24 cellular contexts compared by ENCODE assay signal in the genomic region with DNA sequence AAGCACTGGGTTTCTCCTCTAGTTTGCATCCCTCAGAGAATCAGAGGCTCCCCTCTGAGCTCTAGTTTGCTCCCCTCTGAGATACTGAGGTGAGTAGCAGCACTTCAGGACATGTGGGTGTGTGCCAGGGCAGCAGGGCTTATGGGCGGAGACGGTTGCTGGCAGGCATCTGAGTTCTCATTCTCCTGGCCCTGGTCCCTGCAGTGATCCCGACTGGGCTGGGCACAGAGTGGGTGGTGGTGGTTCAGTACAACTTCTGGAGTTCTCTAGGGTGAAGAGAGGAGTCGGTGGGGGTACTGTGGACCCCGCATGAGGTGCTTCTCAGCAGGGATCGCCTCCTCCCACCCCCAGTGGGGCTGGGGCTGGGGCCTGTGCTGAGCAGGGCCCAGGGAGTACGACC. TPM values are rescaled to one million over a fixed set of nuclear protein-coding genes. Genes with fewer than 3 reads are reported as not detected.
DNase-seq lines count a peak whose midpoint lies in the region; ATAC-seq and TF ChIP-seq lines count a peak whose summit lies in the region.
"Had no signal": no experiment of that assay in that cellular context is flagged by ENCODE, and none has a peak within 500 bp of the region (broad histone marks: within the 10 kb centered on the region; RNA-seq: fewer than 3 reads in every experiment).

No MANE protein-coding gene starts in this region.

- H3K36me3 Mint-ChIP-seq in endodermal cell (ENCODE audit: low read depth) = peaks cover 49% of the 10 kb centered on the region
- peaks cover 53 to 71% of the 10 kb centered on the region in 2 donors for H3K36me3 Mint-ChIP-seq in CD4-positive, alpha-beta memory T cell

- H3K27ac Mint-ChIP-seq in endodermal cell = no peak overlapping the region
- peak overlapping the region in 2 of 7 donors; percentile 48 to 60 for H3K27ac Mint-ChIP-seq in CD4-positive, alpha-beta memory T cell
- H3K27ac Mint-ChIP-seq: GM23338; T-helper 2 cell treated with Interferon-gamma antibody and Interleukin-4, amounts not matched to agents 5 μg/mL and 100 μg/mL, for 36 hours had no signal

- H3K4me1 ChIP-seq in endodermal cell (ENCODE audit: control insufficient read depth, insufficient read depth, low read length) = no peaks in the 10 kb centered on the region
- H3K4me1 ChIP-seq in right lobe of liver = no peaks in the 10 kb centered on the region
- no peaks in the 10 kb centered on the region for H3K4me1 ChIP-seq in thyroid gland
- no peaks in the 10 kb centered on the region for H3K4me1 ChIP-seq in CD4-positive, alpha-beta memory T cell (ENCODE audit: insufficient read depth, low read length)
- H3K4me1 ChIP-seq: Caco-2, foreskin keratinocyte had no signal

- CTCF ChIA-PET in CD4-positive, alpha-beta memory T cell (lab: Charles Lee; ENCODE audit: partially characterized antibody) = interaction anchor here (1.1 to 1.8 kb wide), 2 partner anchors 52 to 192 kb away, joined by 3 to 4 read pairs; no protein-coding TSS in a partner anchor

- H3K27me3 Mint-ChIP-seq in endodermal cell (ENCODE audit: insufficient read depth) = no peaks in the 10 kb centered on the region
- H3K27me3 Mint-ChIP-seq in CD4-positive, alpha-beta memory T cell = no peaks in the 10 kb centered on the region
- H3K27me3 Mint-ChIP-seq: activated T-cell treated with anti-CD3 and anti-CD28 coated beads, Interleukin-2, amount 50 U/mL, for 24 hours had no signal

- no peaks in the 10 kb centered on the region for H3K27me3 ChIP-seq in endodermal cell (ENCODE audit: control insufficient read depth, insufficient read depth, low read length, poor library complexity, severe bottlenecking)
- H3K27me3 ChIP-seq in right lobe of liver = no peaks in the 10 kb centered on the region
- no peaks in the 10 kb centered on the region for H3K27me3 ChIP-seq in thyroid gland
- no peaks in the 10 kb centered on the region for H3K27me3 ChIP-seq in CD4-positive, alpha-beta memory T cell (ENCODE audit: insufficient read depth, low read length)
- H3K27me3 ChIP-seq: foreskin keratinocyte, hepatocyte had no signal

- peak; percentile 35 to 87 (median 50) for ATAC-seq in right lobe of liver
- ATAC-seq in HG03571 (IDR thresholded peaks at IDR 0.05; ENCODE audit: unreplicated experiment) = no peak
- ATAC-seq: foreskin keratinocyte, GM23338, WTC11 had no signal

- no peak overlapping the region for H3K27ac ChIP-seq in endodermal cell (ENCODE audit: low read depth, low read length)
- no peak overlapping the region for H3K27ac ChIP-seq in right lobe of liver
- H3K27ac ChIP-seq in thyroid gland = no peak overlapping the region
- no peak overlapping the region for H3K27ac ChIP-seq in CD4-positive, alpha-beta memory T cell (ENCODE audit: low read depth, low read length)
- H3K27ac ChIP-seq: epithelial cell of prostate, foreskin keratinocyte, hepatocyte had no signal

- no peak for TF ChIP-seq POLR2A in right lobe of liver (IDR thresholded peaks at IDR 0.05)
- TF ChIP-seq POLR2A in thyroid gland (IDR thresholded peaks at IDR 0.05) = no peak

- H3K4me1 Mint-ChIP-seq in endodermal cell = no peaks in the 10 kb centered on the region
- H3K4me1 Mint-ChIP-seq in CD4-positive, alpha-beta memory T cell = no peaks in the 10 kb centered on the region
- H3K4me1 Mint-ChIP-seq: GM23338, WTC11 had no signal

- TF ChIP-seq CTCF in endodermal cell (conservative IDR thresholded peaks at IDR 0.05) = no peak
- TF ChIP-seq CTCF in right lobe of liver (IDR thresholded peaks at IDR 0.05) = no peak
- TF ChIP-seq CTCF in thyroid gland (IDR thresholded peaks at IDR 0.05) = no peak

- H3K9ac ChIP-seq in endodermal cell (ENCODE audit: extremely low read depth, low read length, poor library complexity, severe bottlenecking) = no peak overlapping the region

- POLR2A ChIA-PET in CD4-positive, alpha-beta memory T cell (lab: Charles Lee; ENCODE audit: partially characterized antibody) = no interaction called here

- intact Hi-C loops in right lobe of liver (cut with DNase I) (no loop called here), thyroid gland (cut with DNase I) (no loop called here)
- intact Hi-C loops in CD4-positive, alpha-beta memory T cell (cut with micrococcal nuclease) = no loop called here

- WGBS in endodermal cell (ENCODE audit: insufficient coverage in 1 of 2, insufficient read length in 1 of 2), 2 experiments = 94 to 100% methylated on average over 3 to 7 of the region's 7 CpGs
- no CpG with 5 or more reads among the region's 7 CpGs for WGBS in right lobe of liver (ENCODE audit: insufficient coverage, low coverage, low lambda C conversion rate, missing lambda C conversion rate)
- 55% methylated on average over 4 to 7 of the region's 7 CpGs for WGBS in thyroid gland, 2 donors

- H3K4me3 ChIP-seq in endodermal cell (ENCODE audit: low read length) (no peak overlapping the region), right lobe of liver (no peak overlapping the region), thyroid gland (replicated peaks in 1 of 3) (no peak overlapping the region)
- H3K4me3 ChIP-seq in CD4-positive, alpha-beta memory T cell (ENCODE audit: low read length in 2 of 2) = no peak overlapping the region
- H3K4me3 ChIP-seq: GM23338, hepatocyte had no signal

- peaks cover 48% of the 10 kb centered on the region for H3K36me3 ChIP-seq in endodermal cell (ENCODE audit: control insufficient read depth, insufficient read depth, low read length)
- H3K36me3 ChIP-seq in right lobe of liver = peaks cover 0 to 25% (median 12%) of the 10 kb centered on the region in 4 donors
- H3K36me3 ChIP-seq in thyroid gland = peaks cover 19 to 34% of the 10 kb centered on the region in 2 donors
- peaks cover 35% of the 10 kb centered on the region for H3K36me3 ChIP-seq in CD4-positive, alpha-beta memory T cell (ENCODE audit: insufficient read depth, low read length)

- no peak overlapping the region for H3K4me3 Mint-ChIP-seq in endodermal cell
- no peak overlapping the region for H3K4me3 Mint-ChIP-seq in CD4-positive, alpha-beta memory T cell
- H3K4me3 Mint-ChIP-seq: activated T-cell treated with anti-CD3 and anti-CD28 coated beads, Interleukin-2, amount 50 U/mL, for 24 hours; GM23338; immature natural killer cell; T-helper 2 cell treated with Interferon-gamma antibody and Interleukin-4, amounts not matched to agents 5 μg/mL and 100 μg/mL, for 36 hours; WTC11 had no signal

- no peaks in the 10 kb centered on the region for H3K9me3 ChIP-seq in endodermal cell (ENCODE audit: control insufficient read depth, low read length)
- no peaks in the 10 kb centered on the region for H3K9me3 ChIP-seq in right lobe of liver
- H3K9me3 ChIP-seq in thyroid gland = no peaks in the 10 kb centered on the region
- no peaks in the 10 kb centered on the region for H3K9me3 ChIP-seq in CD4-positive, alpha-beta memory T cell (ENCODE audit: control insufficient read depth in 1 of 2, low read length in 2 of 2)
- H3K9me3 ChIP-seq: Caco-2 had no signal

- DNase-seq in activated CD8-positive, alpha-beta memory T cell treated with anti-CD3 and anti-CD28 coated beads, Interleukin-2, amount 50 U/mL, for 48 hours = peak; percentile 42
- no peak for DNase-seq in activated CD8-positive, alpha-beta memory T cell treated with anti-CD3 and anti-CD28 coated beads, Interleukin-2, amount 50 U/mL, for 4 hours
- peak; percentile 30 for DNase-seq in endodermal cell
- DNase-seq in right lobe of liver = no peak
- peak; percentile 75 to 80 for DNase-seq in thyroid gland
- no peak for DNase-seq in NK-92 (lab: John Stamatoyannopoulos, UW; ENCODE audit: unreplicated experiment)
- no peak for DNase-seq in CD4-positive, alpha-beta memory T cell
- DNase-seq: activated CD4-positive, alpha-beta T cell treated with anti-CD3 and anti-CD28 coated beads, Interleukin-2, amount 50 U/mL, for 4 hours; activated naive CD4-positive, alpha-beta T cell; activated T-cell treated with anti-CD3 and anti-CD28 coated beads, Interleukin-2, amount 50 U/mL, for 24 hours; Caco-2; DND-41; foreskin keratinocyte; immature natural killer cell; IMR-90; NCI-H1436; NCI-H526; stimulated activated CD4-positive, alpha-beta T cell treated with anti-CD3 and anti-CD28 coated beads, Interleukin-4, amount 100 ng/mL, for 4 hours had no signal

- H3K9me3 Mint-ChIP-seq in endodermal cell = no peaks in the 10 kb centered on the region
- H3K9me3 Mint-ChIP-seq in CD4-positive, alpha-beta memory T cell = no peaks in the 10 kb centered on the region
- H3K9me3 Mint-ChIP-seq: activated T-cell treated with anti-CD3 and anti-CD28 coated beads, Interleukin-2, amount 50 U/mL, for 24 hours; GM23338; immature natural killer cell; T-helper 2 cell treated with Interferon-gamma antibody and Interleukin-4, amounts not matched to agents 5 μg/mL and 100 μg/mL, for 36 hours; WTC11 had no signal

RNA-seq across cellular contexts. Expression of a gene that starts 47.9 kb away (rescaled TPM):
- total RNA-seq in endodermal cell (10 to 100 TPM; 42.5 to 43.2 TPM), right lobe of liver (10 to 100 TPM; 14.6 to 58.6 (median 16.0) TPM), thyroid gland (10 to 100 TPM; 16.4 to 94.2 (median 78.6) TPM)
- polyA plus RNA-seq in endodermal cell (2013, experiment 1 of 2) = 60.6 TPM
- polyA plus RNA-seq in endodermal cell (2013, experiment 2 of 2) = 62.9 TPM
- 10 to 100 TPM; 16.4 to 19.0 TPM for total RNA-seq in CD4-positive, alpha-beta memory T cell
- polyA plus RNA-seq in CD4-positive, alpha-beta memory T cell = 100 to 1,000 TPM in 1 of 2 donors, 10 to 100 TPM in 1; 82.0 to 101 TPM

Comparison
In these comparisons a context has a peak if more than half of its experiments do, and no peak if none do; other contexts are left out.
1. DNase-seq: peak in activated CD8-positive, alpha-beta memory T cell treated with anti-CD3 and anti-CD28 coated beads, Interleukin-2, amount 50 U/mL, for 48 hours (single experiment), endodermal cell (single experiment) and thyroid gland (2 of 2); none in activated CD8-positive, alpha-beta memory T cell treated with anti-CD3 and anti-CD28 coated beads, Interleukin-2, amount 50 U/mL, for 4 hours (single experiment), right lobe of liver (0 of 3), NK-92 (single experiment) and CD4-positive, alpha-beta memory T cell (0 of 5).